In genomic region chr13:102677122-102677521, GRCh38 we compare ENCODE assay signal across 14 cellular contexts. TPM values are rescaled to one million over a fixed set of nuclear protein-coding genes. Genes with fewer than 3 reads are reported as not detected.
"Had no signal": no experiment of that assay in that cellular context is flagged by ENCODE, and none has a peak within 500 bp of the region (broad histone marks: within the 10 kb centered on the region; RNA-seq: fewer than 3 reads in every experiment).

No MANE protein-coding gene starts in this region.

- H3K27ac ChIP-seq: lower lobe of right lung, parathyroid adenoma, uterus had no signal

- DNase-seq: activated effector memory CD4-positive, alpha-beta T cell treated with Interleukin-2 at 50 U/mL for 16 hours; activated naive CD8-positive, alpha-beta T cell treated with anti-CD3 and anti-CD28 coated beads, Interleukin-2, amount 10 ng/mL, durations not matched to agents 7 days and 5 days; anterior cingulate cortex; immature natural killer cell; lower lobe of right lung; midbrain; retina; small intestine; T-helper 9 cell; uterus had no signal

- H3K4me3 Mint-ChIP-seq: activated naive CD8-positive, alpha-beta T cell treated with anti-CD3 and anti-CD28 coated beads, Interleukin-2, amount 10 ng/mL, durations not matched to agents 7 days and 5 days; immature natural killer cell had no signal

- H3K36me3 ChIP-seq: uterus had no signal

- H3K27ac Mint-ChIP-seq: activated naive CD8-positive, alpha-beta T cell treated with anti-CD3 and anti-CD28 coated beads, Interleukin-2, amount 10 ng/mL, durations not matched to agents 7 days and 5 days had no signal

- H3K9me3 ChIP-seq: lower lobe of right lung, uterus had no signal

- H3K27me3 ChIP-seq: uterus had no signal

- ATAC-seq: lower lobe of right lung had no signal

- H3K9me3 Mint-ChIP-seq: activated naive CD8-positive, alpha-beta T cell treated with anti-CD3 and anti-CD28 coated beads, Interleukin-2, amount 10 ng/mL, durations not matched to agents 7 days and 5 days; immature natural killer cell had no signal

- H3K27me3 Mint-ChIP-seq: activated naive CD8-positive, alpha-beta T cell treated with anti-CD3 and anti-CD28 coated beads, Interleukin-2, amount 10 ng/mL, durations not matched to agents 7 days and 5 days had no signal

- H3K4me1 ChIP-seq: lower lobe of right lung, parathyroid adenoma, uterus had no signal

- H3K4me3 ChIP-seq: lower lobe of right lung, uterus had no signal

RNA-seq across cellular contexts. Expression of gene METTL21C, which starts 17.7 kb away (rescaled TPM):
- total RNA-seq: activated naive CD8-positive, alpha-beta T cell treated with anti-CD3 and anti-CD28 coated beads, Interleukin-2, amount 10 ng/mL, durations not matched to agents 7 days and 5 days; chondrocyte; dermis microvascular lymphatic vessel endothelial cell; lower lobe of right lung had no signal
- polyA plus RNA-seq: esophagus, immature natural killer cell, small intestine had no signal
